Comparison of ENCODE assay signal across 8 cellular contexts in the genomic region with DNA sequence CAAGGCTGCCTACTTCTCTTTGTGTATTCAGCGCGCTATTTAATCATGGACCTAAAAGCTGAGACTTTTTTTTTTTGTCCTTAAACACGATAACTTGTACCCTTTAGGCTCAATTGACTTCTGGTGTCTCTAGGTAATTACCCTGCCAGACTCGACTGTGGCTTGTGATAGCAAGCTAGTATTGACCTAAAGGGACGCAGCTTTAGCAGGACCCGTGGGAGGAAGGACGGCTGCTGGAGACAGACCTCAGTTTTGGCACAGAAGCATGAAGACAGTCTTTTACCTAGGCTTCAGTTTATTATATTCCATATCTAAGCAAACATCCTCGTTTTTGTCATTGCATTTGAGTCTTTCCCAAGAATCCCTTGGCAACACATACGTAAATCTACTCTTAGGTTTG.
"Had no signal": no experiment of that assay in that cellular context is flagged by ENCODE, and none has a peak within 500 bp of the region (broad histone marks: within the 10 kb centered on the region; RNA-seq: fewer than 3 reads in every experiment).

No MANE protein-coding gene starts in this region.

- ATAC-seq: GM12878 had no signal

- FAIRE-seq: G401.6, GM12878, GM12891, GM12892, GM18507, GM19239 had no signal

- H3K4me3 ChIP-seq: GM12878 had no signal

- DNase-seq: GDM1, GF-D8 had no signal
